ENCODE assay signal across 8 cellular contexts in the genomic region with DNA sequence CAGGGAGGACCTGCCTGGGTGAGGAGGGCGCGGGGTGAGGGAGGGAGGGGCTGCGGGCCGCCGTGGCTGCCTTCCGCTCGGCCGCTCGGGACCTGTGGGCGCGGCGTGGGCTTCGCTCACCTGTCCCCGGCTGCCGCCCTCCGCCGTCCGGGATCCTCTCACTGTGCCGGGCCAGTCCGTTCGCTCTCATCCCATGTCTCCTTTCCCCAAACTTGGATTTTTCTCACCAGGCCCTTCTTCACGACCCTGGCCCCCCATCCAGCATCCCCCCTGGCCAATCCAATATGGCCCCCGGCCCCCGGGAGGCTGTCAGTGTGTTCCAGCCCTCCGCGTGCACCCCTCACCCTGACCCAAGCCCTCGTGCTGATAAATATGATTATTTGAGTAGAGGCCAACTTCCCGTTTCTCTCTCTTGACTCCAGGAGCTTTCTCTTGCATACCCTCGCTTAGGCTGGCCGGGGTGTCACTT. TPM values are rescaled to one million over a fixed set of nuclear protein-coding genes. Genes with fewer than 3 reads are reported as not detected.
DNase-seq lines count a peak whose midpoint lies in the region; ATAC-seq and TF ChIP-seq lines count a peak whose summit lies in the region.

No MANE protein-coding gene starts in this region.

- peak overlapping the region; percentile 79 for H3K27ac ChIP-seq in CD4-positive, alpha-beta T cell (ENCODE audit: low read depth, low read length)
- H3K27ac ChIP-seq in HUES64 (ENCODE audit: low read depth, low read length), result peak overlapping the region; percentile 21; the same call in 1 of the 2 replicates
- H3K27ac ChIP-seq in stomach smooth muscle (ENCODE audit: low read length), result peak overlapping the region; percentile 94

- intact Hi-C loops in CD4-positive, alpha-beta T cell (cut with DNase I, micrococcal nuclease), result loop anchor here in 1 of 2 experiments (1.0 kb wide), 1 partner anchor 21 kb away; no protein-coding TSS in a partner anchor

- no peaks in the 10 kb centered on the region for H3K27me3 Mint-ChIP-seq in CD4-positive, alpha-beta T cell

- H3K36me3 ChIP-seq in HUES64 (ENCODE audit: insufficient read depth, low read length) (no peaks in the 10 kb centered on the region), adipocyte (ENCODE audit: control insufficient read depth, insufficient read depth, low read length, severe bottlenecking) (no peaks in the 10 kb centered on the region), stomach smooth muscle (ENCODE audit: control insufficient read depth in 2 of 2, insufficient read depth in 2 of 2, low read length in 2 of 2) (peaks cover 4 to 6% of the 10 kb centered on the region in 2 donors)

- peak overlapping the region; percentile 98 for H3K4me3 Mint-ChIP-seq in CD4-positive, alpha-beta T cell

- peak; percentile 5 for ATAC-seq in CD4-positive, alpha-beta T cell (ENCODE audit: poor library complexity)
- no peak for ATAC-seq in HG03439 (IDR thresholded peaks at IDR 0.05; ENCODE audit: unreplicated experiment)

- H3K4me3 ChIP-seq in HUES64 (ENCODE audit: low read length), result peak overlapping the region; percentile 72
- H3K4me3 ChIP-seq in adipocyte (ENCODE audit: low read length), result peak overlapping the region; percentile 92
- peak overlapping the region; percentile 87 for H3K4me3 ChIP-seq in iPS-18c (ENCODE audit: insufficient read depth, low read depth, low read length)
- peak overlapping the region; percentile 78 to 84 for H3K4me3 ChIP-seq in stomach smooth muscle (ENCODE audit: low read length in 2 of 2)

- POLR2A ChIA-PET in CD4-positive, alpha-beta T cell (lab: Charles Lee), result interaction anchor here (0.7 to 7.2 kb wide), 11 partner anchors 9 to 205 kb away, joined by 3 to 139 read pairs (median 5); partner anchors contain the start of genes CAMTA1, KLHL21, NOL9 and PHF13

- H3K36me3 Mint-ChIP-seq in CD4-positive, alpha-beta T cell (ENCODE audit: low read depth), result peaks cover 16% of the 10 kb centered on the region

- WGBS in HUES64, result 2% methylated on average over 27 of the region's 30 CpGs

- CTCF ChIA-PET in CD4-positive, alpha-beta T cell (lab: Charles Lee), result interaction anchor here (1.0 to 1.9 kb wide), 4 partner anchors 20 to 54 kb away, joined by 3 to 13 read pairs (median 3); partner anchors contain the start of genes NOL9 and TAS1R1

- no peak for DNase-seq in CD4-positive, alpha-beta T cell
- DNase-seq in adipocyte (ENCODE audit: low read depth) (peak; percentile 45), NCI-H187 treated with DMSO at 0.1 percent for 48 hours (lab: John Stamatoyannopoulos, UW) (no peak), HPDE6-E6E7 (ENCODE audit: extremely low spot score) (no peak)

- H3K4me1 ChIP-seq in HUES64 (ENCODE audit: insufficient read depth, low read length) (peaks cover 5% of the 10 kb centered on the region; the same call in 1 of the 2 replicates), adipocyte (ENCODE audit: control insufficient read depth, insufficient read depth, low read length) (peaks cover 14% of the 10 kb centered on the region), stomach smooth muscle (ENCODE audit: control insufficient read depth, insufficient read depth, low read length) (peaks cover 25% of the 10 kb centered on the region)

- peak overlapping the region; percentile 53 for H3K9ac ChIP-seq in HUES64 (ENCODE audit: low read depth, low read length)
- peak overlapping the region; percentile 90 for H3K9ac ChIP-seq in adipocyte (ENCODE audit: low read length)
- peak overlapping the region; percentile 83 to 92 for H3K9ac ChIP-seq in stomach smooth muscle (ENCODE audit: low read length in 2 of 2)

- no peaks in the 10 kb centered on the region for H3K9me3 Mint-ChIP-seq in CD4-positive, alpha-beta T cell

- TF ChIP-seq CTCF in CD4-positive, alpha-beta T cell (IDR thresholded peaks at IDR 0.05), result no peak

- H3K27ac Mint-ChIP-seq in CD4-positive, alpha-beta T cell, result peak overlapping the region; percentile 93

- no peaks in the 10 kb centered on the region for H3K27me3 ChIP-seq in CD4-positive, alpha-beta T cell (ENCODE audit: control insufficient read depth, insufficient read depth, low read length)
- H3K27me3 ChIP-seq in HUES64 (ENCODE audit: insufficient read depth, low read length) (no peaks in the 10 kb centered on the region), adipocyte (replicated peaks; ENCODE audit: control insufficient read depth, insufficient read depth, low read length) (no peaks in the 10 kb centered on the region), stomach smooth muscle (ENCODE audit: control insufficient read depth in 1 of 2, insufficient read depth in 2 of 2, low read length in 2 of 2) (no peaks in the 10 kb centered on the region)

- no peaks in the 10 kb centered on the region for H3K9me3 ChIP-seq in CD4-positive, alpha-beta T cell (ENCODE audit: control insufficient read depth, low read length)
- no peaks in the 10 kb centered on the region for H3K9me3 ChIP-seq in HUES64 (ENCODE audit: insufficient read depth, low read depth, low read length)
- no peaks in the 10 kb centered on the region for H3K9me3 ChIP-seq in adipocyte (ENCODE audit: control insufficient read depth, low read length)
- no peaks in the 10 kb centered on the region for H3K9me3 ChIP-seq in iPS-18c (ENCODE audit: control insufficient read depth, insufficient read depth, low read length)
- H3K9me3 ChIP-seq in stomach smooth muscle (ENCODE audit: control insufficient read depth in 2 of 2, low read length in 2 of 2), result no peaks in the 10 kb centered on the region

- peaks cover 40% of the 10 kb centered on the region for H3K4me1 Mint-ChIP-seq in CD4-positive, alpha-beta T cell (ENCODE audit: low read depth)

RNA-seq across cellular contexts. Expression of gene ZBTB48, which starts 0.4 kb away (rescaled TPM):
- total RNA-seq in CD4-positive, alpha-beta T cell, result 10 to 100 TPM; 31.4 to 31.7 TPM
- polyA plus RNA-seq in HUES64 (2013, experiment 1 of 2), result 16.3 TPM
- 12.2 TPM for polyA plus RNA-seq in HUES64 (2013, experiment 2 of 2)

RNA-seq across cellular contexts. Expression of gene KLHL21, which starts 22.5 kb away (rescaled TPM):
- 10 to 100 TPM; 32.0 to 33.5 TPM for total RNA-seq in CD4-positive, alpha-beta T cell
- 12.7 TPM for polyA plus RNA-seq in HUES64 (2013, experiment 1 of 2)
- polyA plus RNA-seq in HUES64 (2013, experiment 2 of 2), result 10.0 TPM

RNA-seq across cellular contexts. Expression of gene TAS1R1, which starts 25.0 kb away (rescaled TPM):
- total RNA-seq in CD4-positive, alpha-beta T cell, result not detected
- polyA plus RNA-seq in HUES64 (2013, experiment 1 of 2), result not detected
- polyA plus RNA-seq in HUES64 (2013, experiment 2 of 2), result not detected

RNA-seq across cellular contexts. Expression of gene NOL9, which starts 25.8 kb away (rescaled TPM):
- 10 to 100 TPM; 52.3 to 54.1 TPM for total RNA-seq in CD4-positive, alpha-beta T cell
- polyA plus RNA-seq in HUES64 (2013, experiment 1 of 2), result 14.4 TPM
- polyA plus RNA-seq in HUES64 (2013, experiment 2 of 2), result 14.4 TPM

RNA-seq across cellular contexts. Expression of gene PHF13, which starts 33.4 kb away (rescaled TPM):
- total RNA-seq in CD4-positive, alpha-beta T cell, result 1 to 10 TPM; 4.0 to 4.9 TPM
- polyA plus RNA-seq in HUES64 (2013, experiment 1 of 2), result 22.4 TPM
- 25.9 TPM for polyA plus RNA-seq in HUES64 (2013, experiment 2 of 2)

Comparison
In these comparisons a context has a peak if more than half of its experiments do, and no peak if none do; other contexts are left out.
1. H3K27ac ChIP-seq: peak in every context shown above with its lines; median percentile 94 in stomach smooth muscle; 79 in CD4-positive, alpha-beta T cell; 21 in HUES64.